Comparison of ENCODE assay signal across 1 cellular context in genomic region chr10:80204801-80205477, GRCh38.
TF ChIP-seq lines count a peak whose summit lies in the region.

No MANE protein-coding gene starts in this region.

TF ChIP-seq in HepG2, 621 proteins besides CTCF, POLR2A, EP300 and RAD21 (continued from another document and continues in another):
- TF ChIP-seq SP1 (IDR thresholded peaks at IDR 0.05), result no peak
- no peak for TF ChIP-seq SP1 (CRISPR knock-in tag; IDR thresholded peaks at IDR 0.05)
- TF ChIP-seq GMEB2 (CRISPR knock-in tag; IDR thresholded peaks at IDR 0.05; ENCODE audit: low read depth), result no peak
- peak in 1 of 2 experiments; percentile 68; a peak in 1 of 4 replicates for TF ChIP-seq HMGXB4 (CRISPR knock-in tag; IDR thresholded peaks at IDR 0.05; ENCODE audit: borderline replicate concordance in 1 of 2, low read depth in 1 of 2)
- 0 out of 2 replicates have a peak, but pooled peaks have one; percentile 50 for TF ChIP-seq E2F5 (CRISPR knock-in tag; conservative IDR thresholded peaks at IDR 0.05)
- peak; percentile 21; the same call in 1 of the 2 replicates for TF ChIP-seq ARNT2 (CRISPR knock-in tag; IDR thresholded peaks at IDR 0.05; ENCODE audit: low read depth)
- no peak for TF ChIP-seq TEF (CRISPR knock-in tag; IDR thresholded peaks at IDR 0.05)
- TF ChIP-seq HOXA3 (CRISPR knock-in tag; IDR thresholded peaks at IDR 0.05), result no peak
- 0 out of 2 replicates have a peak, but pooled peaks have one; percentile 23 for TF ChIP-seq ZSCAN20 (CRISPR knock-in tag; IDR thresholded peaks at IDR 0.05; ENCODE audit: borderline replicate concordance)
- TF ChIP-seq ASH2L (IDR thresholded peaks at IDR 0.05; ENCODE audit: insufficient read length, low read depth, low read length), result no peak
- TF ChIP-seq CERS6 (CRISPR knock-in tag; IDR thresholded peaks at IDR 0.05), result no peak
- TF ChIP-seq ERF (CRISPR knock-in tag; IDR thresholded peaks at IDR 0.05), result no peak
- no peak for TF ChIP-seq DNMT1 (CRISPR knock-in tag; IDR thresholded peaks at IDR 0.05)
- TF ChIP-seq RARA (CRISPR knock-in tag; IDR thresholded peaks at IDR 0.05), result peak; percentile 14; the same call in 1 of the 2 replicates
- TF ChIP-seq TEAD3 (CRISPR knock-in tag; optimal IDR thresholded peaks at IDR 0.05; ENCODE audit: borderline replicate concordance), result no peak
- no peak for TF ChIP-seq CREBL2 (CRISPR knock-in tag; IDR thresholded peaks at IDR 0.05; ENCODE audit: borderline replicate concordance)
- peak; percentile 65; the same call in 1 of the 2 replicates for TF ChIP-seq HOXA9 (CRISPR knock-in tag; IDR thresholded peaks at IDR 0.05; ENCODE audit: borderline replicate concordance)
- TF ChIP-seq ZNF589 (CRISPR knock-in tag; conservative IDR thresholded peaks at IDR 0.05), result 0 out of 2 replicates have a peak, but pooled peaks have one; percentile 46
- no peak for TF ChIP-seq ETV6 (CRISPR knock-in tag; conservative IDR thresholded peaks at IDR 0.05)
- no peak for TF ChIP-seq KLF16 (CRISPR knock-in tag; IDR thresholded peaks at IDR 0.05)
- no peak for TF ChIP-seq SNAI1 (CRISPR knock-in tag; IDR thresholded peaks at IDR 0.05; ENCODE audit: borderline replicate concordance)
- no peak for TF ChIP-seq ZNF207 (IDR thresholded peaks at IDR 0.05; ENCODE audit: borderline replicate concordance)
- 0 out of 2 replicates have a peak, but pooled peaks have one; percentile 56 for TF ChIP-seq PATZ1 (CRISPR knock-in tag; IDR thresholded peaks at IDR 0.05)
- no peak for TF ChIP-seq MTA3 (CRISPR knock-in tag; IDR thresholded peaks at IDR 0.05)
- TF ChIP-seq ZBTB25 (CRISPR knock-in tag; IDR thresholded peaks at IDR 0.05), result no peak
- TF ChIP-seq ZNF430 (CRISPR knock-in tag; IDR thresholded peaks at IDR 0.05), result no peak
- TF ChIP-seq KLF12 (CRISPR knock-in tag; IDR thresholded peaks at IDR 0.05; ENCODE audit: borderline replicate concordance), result no peak
- no peak for TF ChIP-seq TCF12 (IDR thresholded peaks at IDR 0.05)
- TF ChIP-seq TCF12 (CRISPR knock-in tag; IDR thresholded peaks at IDR 0.05), result 0 out of 2 replicates have a peak, but pooled peaks have one; percentile 28
- TF ChIP-seq TRIM22 (IDR thresholded peaks at IDR 0.05), result no peak
- TF ChIP-seq ZSCAN25 (CRISPR knock-in tag; IDR thresholded peaks at IDR 0.05), result peak; percentile 63; the same call in 1 of the 2 replicates
- no peak for TF ChIP-seq NONO (IDR thresholded peaks at IDR 0.05)
- peak; percentile 38; the same call in 1 of the 2 replicates for TF ChIP-seq NONO (CRISPR knock-in tag; conservative IDR thresholded peaks at IDR 0.05)
- no peak for TF ChIP-seq ZNF121 (CRISPR knock-in tag; IDR thresholded peaks at IDR 0.05)
- no peak for TF ChIP-seq TIGD3 (CRISPR knock-in tag; IDR thresholded peaks at IDR 0.05; ENCODE audit: borderline replicate concordance)
- TF ChIP-seq ZNF687 (CRISPR knock-in tag; IDR thresholded peaks at IDR 0.05), result peak; percentile 57
- TF ChIP-seq ZBTB7B (CRISPR knock-in tag; IDR thresholded peaks at IDR 0.05), result peak; percentile 3
- TF ChIP-seq ZBTB2 (CRISPR knock-in tag; IDR thresholded peaks at IDR 0.05; ENCODE audit: low read depth), result 0 out of 2 replicates have a peak, but pooled peaks have one; percentile 36
